Comparison of ENCODE assay signal across 1 cellular context in the genomic region with DNA sequence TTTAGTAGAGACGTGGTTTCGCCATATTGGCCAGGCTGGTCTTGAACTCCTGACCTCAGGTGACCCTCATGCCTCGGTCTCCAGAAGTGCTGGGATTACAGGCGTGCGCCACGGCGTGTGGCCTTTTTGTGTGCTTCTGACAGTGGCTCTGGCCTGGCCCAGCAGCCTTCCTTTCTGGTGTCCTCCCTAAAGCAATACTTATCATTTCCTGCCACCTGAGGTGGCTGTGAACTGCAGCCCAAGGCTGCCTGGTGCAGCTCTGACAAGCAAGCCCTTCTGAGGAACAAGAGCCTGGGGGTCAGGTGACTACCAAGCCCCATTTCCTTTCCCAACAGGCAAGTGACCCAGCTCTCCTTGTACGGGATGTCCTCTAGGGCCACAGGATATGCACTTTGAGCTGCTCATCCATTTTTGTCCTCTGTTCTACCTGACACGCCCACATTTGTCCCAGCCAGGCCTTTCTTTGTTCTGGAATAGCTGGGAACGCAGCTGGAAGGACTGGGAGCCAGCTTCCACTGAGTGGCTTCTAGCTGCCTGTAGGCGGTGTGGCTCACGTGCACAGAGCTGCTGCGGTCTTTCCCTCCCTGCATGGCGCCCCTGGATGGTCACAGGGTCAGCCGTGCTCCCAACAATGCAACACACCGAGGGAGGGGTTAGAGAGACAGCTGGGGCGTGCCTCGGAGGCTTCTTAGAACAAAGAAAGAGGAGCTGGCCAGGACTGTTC.
TF ChIP-seq lines count a peak whose summit lies in the region.

No MANE protein-coding gene starts in this region.

TF ChIP-seq in K562, 482 proteins besides CTCF, POLR2A, EP300 and RAD21 (continued from another document and continues in another):
- TF ChIP-seq, protein P1, sequence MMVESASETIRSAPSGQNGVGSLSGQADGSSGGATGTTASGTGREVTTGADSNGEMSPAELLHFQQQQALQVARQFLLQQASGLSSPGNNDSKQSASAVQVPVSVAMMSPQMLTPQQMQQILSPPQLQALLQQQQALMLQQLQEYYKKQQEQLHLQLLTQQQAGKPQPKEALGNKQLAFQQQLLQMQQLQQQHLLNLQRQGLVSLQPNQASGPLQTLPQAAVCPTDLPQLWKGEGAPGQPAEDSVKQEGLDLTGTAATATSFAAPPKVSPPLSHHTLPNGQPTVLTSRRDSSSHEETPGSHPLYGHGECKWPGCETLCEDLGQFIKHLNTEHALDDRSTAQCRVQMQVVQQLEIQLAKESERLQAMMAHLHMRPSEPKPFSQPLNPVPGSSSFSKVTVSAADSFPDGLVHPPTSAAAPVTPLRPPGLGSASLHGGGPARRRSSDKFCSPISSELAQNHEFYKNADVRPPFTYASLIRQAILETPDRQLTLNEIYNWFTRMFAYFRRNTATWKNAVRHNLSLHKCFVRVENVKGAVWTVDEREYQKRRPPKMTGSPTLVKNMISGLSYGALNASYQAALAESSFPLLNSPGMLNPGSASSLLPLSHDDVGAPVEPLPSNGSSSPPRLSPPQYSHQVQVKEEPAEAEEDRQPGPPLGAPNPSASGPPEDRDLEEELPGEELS (CRISPR knock-in tag; IDR thresholded peaks at IDR 0.05; ENCODE audit: borderline replicate concordance) = no peak
- TF ChIP-seq ZKSCAN8 (CRISPR knock-in tag; IDR thresholded peaks at IDR 0.05) (no peak), KAT8 (IDR thresholded peaks at IDR 0.05; ENCODE audit: low read depth) (no peak), RBM25 (IDR thresholded peaks at IDR 0.05; ENCODE audit: low read depth, low read length, severe bottlenecking) (no peak), NCOA4 (IDR thresholded peaks at IDR 0.05; ENCODE audit: partially characterized antibody) (no peak), MECOM (CRISPR knock-in tag; IDR thresholded peaks at IDR 0.05) (no peak), PML (IDR thresholded peaks at IDR 0.05; ENCODE audit: low read length) (0 out of 2 replicates have a peak, but pooled peaks have one; percentile 30), STAT5B (CRISPR knock-in tag; IDR thresholded peaks at IDR 0.05) (no peak), CCNT2 (IDR thresholded peaks at IDR 0.05; ENCODE audit: borderline replicate concordance, extremely low read depth, insufficient read length, low read depth, low read length) (no peak), ZNF76 (CRISPR knock-in tag; IDR thresholded peaks at IDR 0.05; ENCODE audit: borderline replicate concordance) (no peak), TARDBP (IDR thresholded peaks at IDR 0.05) (no peak), ZNF263 (CRISPR knock-in tag; IDR thresholded peaks at IDR 0.05; ENCODE audit: borderline replicate concordance) (peak; percentile 89), XRCC5 (IDR thresholded peaks at IDR 0.05; ENCODE audit: low read depth, low read length) (no peak), KLF6 (CRISPR knock-in tag; IDR thresholded peaks at IDR 0.05; ENCODE audit: borderline replicate concordance) (no peak), DACH1 (IDR thresholded peaks at IDR 0.05; ENCODE audit: partially characterized antibody) (no peak), ZNF77 (CRISPR knock-in tag; IDR thresholded peaks at IDR 0.05) (no peak), HSF4 (CRISPR knock-in tag; IDR thresholded peaks at IDR 0.05; ENCODE audit: borderline replicate concordance) (no peak), ZFP36 (IDR thresholded peaks at IDR 0.05; ENCODE audit: low read depth, low read length, partially characterized antibody) (no peak), ZNF436 (CRISPR knock-in tag; IDR thresholded peaks at IDR 0.05) (no peak), ZBTB1 (CRISPR knock-in tag; IDR thresholded peaks at IDR 0.05; ENCODE audit: borderline replicate concordance, low read depth) (0 out of 2 replicates have a peak, but pooled peaks have one; percentile 57), YBX1 (IDR thresholded peaks at IDR 0.05) (no peak), TGIF2 (CRISPR knock-in tag; IDR thresholded peaks at IDR 0.05) (no peak), FOXK1 (CRISPR knock-in tag; IDR thresholded peaks at IDR 0.05; ENCODE audit: borderline replicate concordance) (no peak), ZNF830 (CRISPR knock-in tag; IDR thresholded peaks at IDR 0.05) (no peak), PCBP2 (IDR thresholded peaks at IDR 0.05; ENCODE audit: low read depth, low read length, poor library complexity, severe bottlenecking) (no peak), GTF2E2 (tag; IDR thresholded peaks at IDR 0.05) (no peak), THRAP3 (IDR thresholded peaks at IDR 0.05; ENCODE audit: borderline replicate concordance) (no peak), HDAC1 (IDR thresholded peaks at IDR 0.05) (peak in 1 of 2 experiments; percentile 38; a peak in 1 of 4 replicates), NEUROD1 (IDR thresholded peaks at IDR 0.05; ENCODE audit: borderline replicate concordance, low read depth, low read length, partially characterized antibody) (no peak), KLF1 (tag; IDR thresholded peaks at IDR 0.05) (0 out of 2 replicates have a peak, but pooled peaks have one; percentile 16)
- TF ChIP-seq, protein P2, sequence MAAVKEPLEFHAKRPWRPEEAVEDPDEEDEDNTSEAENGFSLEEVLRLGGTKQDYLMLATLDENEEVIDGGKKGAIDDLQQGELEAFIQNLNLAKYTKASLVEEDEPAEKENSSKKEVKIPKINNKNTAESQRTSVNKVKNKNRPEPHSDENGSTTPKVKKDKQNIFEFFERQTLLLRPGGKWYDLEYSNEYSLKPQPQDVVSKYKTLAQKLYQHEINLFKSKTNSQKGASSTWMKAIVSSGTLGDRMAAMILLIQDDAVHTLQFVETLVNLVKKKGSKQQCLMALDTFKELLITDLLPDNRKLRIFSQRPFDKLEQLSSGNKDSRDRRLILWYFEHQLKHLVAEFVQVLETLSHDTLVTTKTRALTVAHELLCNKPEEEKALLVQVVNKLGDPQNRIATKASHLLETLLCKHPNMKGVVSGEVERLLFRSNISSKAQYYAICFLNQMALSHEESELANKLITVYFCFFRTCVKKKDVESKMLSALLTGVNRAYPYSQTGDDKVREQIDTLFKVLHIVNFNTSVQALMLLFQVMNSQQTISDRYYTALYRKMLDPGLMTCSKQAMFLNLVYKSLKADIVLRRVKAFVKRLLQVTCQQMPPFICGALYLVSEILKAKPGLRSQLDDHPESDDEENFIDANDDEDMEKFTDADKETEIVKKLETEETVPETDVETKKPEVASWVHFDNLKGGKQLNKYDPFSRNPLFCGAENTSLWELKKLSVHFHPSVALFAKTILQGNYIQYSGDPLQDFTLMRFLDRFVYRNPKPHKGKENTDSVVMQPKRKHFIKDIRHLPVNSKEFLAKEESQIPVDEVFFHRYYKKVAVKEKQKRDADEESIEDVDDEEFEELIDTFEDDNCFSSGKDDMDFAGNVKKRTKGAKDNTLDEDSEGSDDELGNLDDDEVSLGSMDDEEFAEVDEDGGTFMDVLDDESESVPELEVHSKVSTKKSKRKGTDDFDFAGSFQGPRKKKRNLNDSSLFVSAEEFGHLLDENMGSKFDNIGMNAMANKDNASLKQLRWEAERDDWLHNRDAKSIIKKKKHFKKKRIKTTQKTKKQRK (IDR thresholded peaks at IDR 0.05; ENCODE audit: borderline replicate concordance, low read depth, low read length) = no peak
- TF ChIP-seq, protein P3, sequence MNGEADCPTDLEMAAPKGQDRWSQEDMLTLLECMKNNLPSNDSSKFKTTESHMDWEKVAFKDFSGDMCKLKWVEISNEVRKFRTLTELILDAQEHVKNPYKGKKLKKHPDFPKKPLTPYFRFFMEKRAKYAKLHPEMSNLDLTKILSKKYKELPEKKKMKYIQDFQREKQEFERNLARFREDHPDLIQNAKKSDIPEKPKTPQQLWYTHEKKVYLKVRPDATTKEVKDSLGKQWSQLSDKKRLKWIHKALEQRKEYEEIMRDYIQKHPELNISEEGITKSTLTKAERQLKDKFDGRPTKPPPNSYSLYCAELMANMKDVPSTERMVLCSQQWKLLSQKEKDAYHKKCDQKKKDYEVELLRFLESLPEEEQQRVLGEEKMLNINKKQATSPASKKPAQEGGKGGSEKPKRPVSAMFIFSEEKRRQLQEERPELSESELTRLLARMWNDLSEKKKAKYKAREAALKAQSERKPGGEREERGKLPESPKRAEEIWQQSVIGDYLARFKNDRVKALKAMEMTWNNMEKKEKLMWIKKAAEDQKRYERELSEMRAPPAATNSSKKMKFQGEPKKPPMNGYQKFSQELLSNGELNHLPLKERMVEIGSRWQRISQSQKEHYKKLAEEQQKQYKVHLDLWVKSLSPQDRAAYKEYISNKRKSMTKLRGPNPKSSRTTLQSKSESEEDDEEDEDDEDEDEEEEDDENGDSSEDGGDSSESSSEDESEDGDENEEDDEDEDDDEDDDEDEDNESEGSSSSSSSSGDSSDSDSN (IDR thresholded peaks at IDR 0.05; ENCODE audit: borderline replicate concordance in 1 of 2, low read depth in 2 of 2, low read length in 2 of 2) = peak in 1 of 2 experiments; percentile 72; a peak in 1 of 4 replicates
- TF ChIP-seq, protein P4, sequence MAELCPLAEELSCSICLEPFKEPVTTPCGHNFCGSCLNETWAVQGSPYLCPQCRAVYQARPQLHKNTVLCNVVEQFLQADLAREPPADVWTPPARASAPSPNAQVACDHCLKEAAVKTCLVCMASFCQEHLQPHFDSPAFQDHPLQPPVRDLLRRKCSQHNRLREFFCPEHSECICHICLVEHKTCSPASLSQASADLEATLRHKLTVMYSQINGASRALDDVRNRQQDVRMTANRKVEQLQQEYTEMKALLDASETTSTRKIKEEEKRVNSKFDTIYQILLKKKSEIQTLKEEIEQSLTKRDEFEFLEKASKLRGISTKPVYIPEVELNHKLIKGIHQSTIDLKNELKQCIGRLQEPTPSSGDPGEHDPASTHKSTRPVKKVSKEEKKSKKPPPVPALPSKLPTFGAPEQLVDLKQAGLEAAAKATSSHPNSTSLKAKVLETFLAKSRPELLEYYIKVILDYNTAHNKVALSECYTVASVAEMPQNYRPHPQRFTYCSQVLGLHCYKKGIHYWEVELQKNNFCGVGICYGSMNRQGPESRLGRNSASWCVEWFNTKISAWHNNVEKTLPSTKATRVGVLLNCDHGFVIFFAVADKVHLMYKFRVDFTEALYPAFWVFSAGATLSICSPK (IDR thresholded peaks at IDR 0.05; ENCODE audit: borderline replicate concordance) = no peak
- TF ChIP-seq, protein P5, sequence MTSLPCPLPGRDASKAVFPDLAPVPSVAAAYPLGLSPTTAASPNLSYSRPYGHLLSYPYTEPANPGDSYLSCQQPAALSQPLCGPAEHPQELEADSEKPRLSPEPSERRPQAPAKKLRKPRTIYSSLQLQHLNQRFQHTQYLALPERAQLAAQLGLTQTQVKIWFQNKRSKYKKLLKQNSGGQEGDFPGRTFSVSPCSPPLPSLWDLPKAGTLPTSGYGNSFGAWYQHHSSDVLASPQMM (CRISPR knock-in tag; IDR thresholded peaks at IDR 0.05) = no peak
- TF ChIP-seq, protein P6, sequence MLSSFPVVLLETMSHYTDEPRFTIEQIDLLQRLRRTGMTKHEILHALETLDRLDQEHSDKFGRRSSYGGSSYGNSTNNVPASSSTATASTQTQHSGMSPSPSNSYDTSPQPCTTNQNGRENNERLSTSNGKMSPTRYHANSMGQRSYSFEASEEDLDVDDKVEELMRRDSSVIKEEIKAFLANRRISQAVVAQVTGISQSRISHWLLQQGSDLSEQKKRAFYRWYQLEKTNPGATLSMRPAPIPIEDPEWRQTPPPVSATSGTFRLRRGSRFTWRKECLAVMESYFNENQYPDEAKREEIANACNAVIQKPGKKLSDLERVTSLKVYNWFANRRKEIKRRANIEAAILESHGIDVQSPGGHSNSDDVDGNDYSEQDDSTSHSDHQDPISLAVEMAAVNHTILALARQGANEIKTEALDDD (IDR thresholded peaks at IDR 0.05) = no peak
- TF ChIP-seq, protein P7, sequence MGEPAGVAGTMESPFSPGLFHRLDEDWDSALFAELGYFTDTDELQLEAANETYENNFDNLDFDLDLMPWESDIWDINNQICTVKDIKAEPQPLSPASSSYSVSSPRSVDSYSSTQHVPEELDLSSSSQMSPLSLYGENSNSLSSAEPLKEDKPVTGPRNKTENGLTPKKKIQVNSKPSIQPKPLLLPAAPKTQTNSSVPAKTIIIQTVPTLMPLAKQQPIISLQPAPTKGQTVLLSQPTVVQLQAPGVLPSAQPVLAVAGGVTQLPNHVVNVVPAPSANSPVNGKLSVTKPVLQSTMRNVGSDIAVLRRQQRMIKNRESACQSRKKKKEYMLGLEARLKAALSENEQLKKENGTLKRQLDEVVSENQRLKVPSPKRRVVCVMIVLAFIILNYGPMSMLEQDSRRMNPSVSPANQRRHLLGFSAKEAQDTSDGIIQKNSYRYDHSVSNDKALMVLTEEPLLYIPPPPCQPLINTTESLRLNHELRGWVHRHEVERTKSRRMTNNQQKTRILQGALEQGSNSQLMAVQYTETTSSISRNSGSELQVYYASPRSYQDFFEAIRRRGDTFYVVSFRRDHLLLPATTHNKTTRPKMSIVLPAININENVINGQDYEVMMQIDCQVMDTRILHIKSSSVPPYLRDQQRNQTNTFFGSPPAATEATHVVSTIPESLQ (CRISPR knock-in tag; IDR thresholded peaks at IDR 0.05) = no peak
- TF ChIP-seq, protein P8, sequence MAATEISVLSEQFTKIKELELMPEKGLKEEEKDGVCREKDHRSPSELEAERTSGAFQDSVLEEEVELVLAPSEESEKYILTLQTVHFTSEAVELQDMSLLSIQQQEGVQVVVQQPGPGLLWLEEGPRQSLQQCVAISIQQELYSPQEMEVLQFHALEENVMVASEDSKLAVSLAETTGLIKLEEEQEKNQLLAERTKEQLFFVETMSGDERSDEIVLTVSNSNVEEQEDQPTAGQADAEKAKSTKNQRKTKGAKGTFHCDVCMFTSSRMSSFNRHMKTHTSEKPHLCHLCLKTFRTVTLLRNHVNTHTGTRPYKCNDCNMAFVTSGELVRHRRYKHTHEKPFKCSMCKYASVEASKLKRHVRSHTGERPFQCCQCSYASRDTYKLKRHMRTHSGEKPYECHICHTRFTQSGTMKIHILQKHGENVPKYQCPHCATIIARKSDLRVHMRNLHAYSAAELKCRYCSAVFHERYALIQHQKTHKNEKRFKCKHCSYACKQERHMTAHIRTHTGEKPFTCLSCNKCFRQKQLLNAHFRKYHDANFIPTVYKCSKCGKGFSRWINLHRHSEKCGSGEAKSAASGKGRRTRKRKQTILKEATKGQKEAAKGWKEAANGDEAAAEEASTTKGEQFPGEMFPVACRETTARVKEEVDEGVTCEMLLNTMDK (IDR thresholded peaks at IDR 0.05; ENCODE audit: borderline replicate concordance, insufficient read depth, low read depth, low read length, poor library complexity, severe bottlenecking) = no peak
- TF ChIP-seq, protein P9, sequence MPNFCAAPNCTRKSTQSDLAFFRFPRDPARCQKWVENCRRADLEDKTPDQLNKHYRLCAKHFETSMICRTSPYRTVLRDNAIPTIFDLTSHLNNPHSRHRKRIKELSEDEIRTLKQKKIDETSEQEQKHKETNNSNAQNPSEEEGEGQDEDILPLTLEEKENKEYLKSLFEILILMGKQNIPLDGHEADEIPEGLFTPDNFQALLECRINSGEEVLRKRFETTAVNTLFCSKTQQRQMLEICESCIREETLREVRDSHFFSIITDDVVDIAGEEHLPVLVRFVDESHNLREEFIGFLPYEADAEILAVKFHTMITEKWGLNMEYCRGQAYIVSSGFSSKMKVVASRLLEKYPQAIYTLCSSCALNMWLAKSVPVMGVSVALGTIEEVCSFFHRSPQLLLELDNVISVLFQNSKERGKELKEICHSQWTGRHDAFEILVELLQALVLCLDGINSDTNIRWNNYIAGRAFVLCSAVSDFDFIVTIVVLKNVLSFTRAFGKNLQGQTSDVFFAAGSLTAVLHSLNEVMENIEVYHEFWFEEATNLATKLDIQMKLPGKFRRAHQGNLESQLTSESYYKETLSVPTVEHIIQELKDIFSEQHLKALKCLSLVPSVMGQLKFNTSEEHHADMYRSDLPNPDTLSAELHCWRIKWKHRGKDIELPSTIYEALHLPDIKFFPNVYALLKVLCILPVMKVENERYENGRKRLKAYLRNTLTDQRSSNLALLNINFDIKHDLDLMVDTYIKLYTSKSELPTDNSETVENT (CRISPR knock-in tag; IDR thresholded peaks at IDR 0.05) = no peak
